Comparison of ENCODE assay signal across 11 cellular contexts in genomic region chr2:64595397-64596160, GRCh38. TPM values are rescaled to one million over a fixed set of nuclear protein-coding genes. Genes with fewer than 3 reads are reported as not detected.
DNase-seq lines count a peak whose midpoint lies in the region; ATAC-seq, FAIRE-seq and TF ChIP-seq lines count a peak whose summit lies in the region.
"Had no signal": no experiment of that assay in that cellular context is flagged by ENCODE, and none has a peak within 500 bp of the region (broad histone marks: within the 10 kb centered on the region; RNA-seq: fewer than 3 reads in every experiment).

No MANE protein-coding gene starts in this region.

- H3K27ac ChIP-seq in A549 (no peak overlapping the region), HCT116 (ENCODE audit: low read depth, low read length) (no peak overlapping the region)

- no peak for TF ChIP-seq POLR2A in A549 (IDR thresholded peaks at IDR 0.05; ENCODE audit: low read length)
- no peak for TF ChIP-seq POLR2A in HCT116 (IDR thresholded peaks at IDR 0.05; ENCODE audit: borderline replicate concordance, extremely low read depth, insufficient read depth, insufficient read length)

- H4K20me1 ChIP-seq in HCT116 (ENCODE audit: insufficient read depth): no peaks in the 10 kb centered on the region

- no peak for FAIRE-seq in A549 (lab: Jason Lieb, UNC)
- FAIRE-seq: islet of Langerhans had no signal

- DNase-seq in A549 (ENCODE audit: low read depth in 1 of 2, low spot score in 1 of 2): peak in 1 of 2 experiments; percentile 38
- DNase-seq in HCT116 (ENCODE audit: low read depth, low spot score): peak; percentile 27
- DNase-seq in inferior parietal cortex (ENCODE audit: extremely low spot score): peak; percentile 59
- DNase-seq in activated CD4-positive, alpha-beta T cell treated with anti-CD3 and anti-CD28 coated beads, Interleukin-2, amount 50 U/mL, for 1 hour: no peak
- DNase-seq: activated naive CD8-positive, alpha-beta T cell treated with anti-CD3 and anti-CD28 coated beads for 36 hours; DMS79 treated with DMSO at 0.1 percent for 48 hours had no signal

- H3K4me3 ChIP-seq in A549: no peak overlapping the region
- H3K4me3 ChIP-seq in HCT116 (replicated peaks in 1 of 2; ENCODE audit: low read depth in 1 of 2, low read length in 2 of 2): no peak overlapping the region
- no peak overlapping the region for H3K4me3 ChIP-seq in WI38 (ENCODE audit: low read depth, low read length)

- intact Hi-C loops in HCT116 (cut with micrococcal nuclease): loop anchor here (2.0 kb wide), 1 partner anchor 277 kb away; no protein-coding TSS in a partner anchor

- H3K9ac ChIP-seq in HCT116 (ENCODE audit: low read length): no peak overlapping the region

- H3K27me3 ChIP-seq in HCT116 (ENCODE audit: insufficient read depth, low read length): no peaks in the 10 kb centered on the region

- H3K4me1 ChIP-seq in A549 (peaks cover 21% of the 10 kb centered on the region; the same call in 1 of the 3 replicates), HCT116 (ENCODE audit: control insufficient read depth in 1 of 2, insufficient read depth in 2 of 2, low read length in 2 of 2) (no peaks in the 10 kb centered on the region; a peak in 1 of 4 replicates)

- H2AFZ ChIP-seq in HCT116 (ENCODE audit: low read depth, low read length, poor library complexity, severe bottlenecking): no peak overlapping the region

- no peaks in the 10 kb centered on the region for H3K79me2 ChIP-seq in HCT116 (ENCODE audit: insufficient read depth, low read length)

- H3K36me3 ChIP-seq in HCT116 (ENCODE audit: control insufficient read depth in 1 of 2, insufficient read depth in 2 of 2, low read length in 2 of 2): peaks cover 0 to 6% of the 10 kb centered on the region in 2 experiments; a peak in 2 of 4 replicates

- POLR2A ChIA-PET in A549 (lab: Yijun Ruan, JAX) (interaction anchor here (1.6 kb wide), 1 partner anchor 59 kb away, joined by 3 read pairs; the partner anchor contains the start of gene SERTAD2), HCT116 (lab: Charles Lee) (interaction anchor here (1.2 kb wide), 1 partner anchor 155 kb away, joined by 3 read pairs; no protein-coding TSS in a partner anchor)

- peak; percentile 43 to 72; a peak in 3 of 6 replicates for ATAC-seq in A549
- ATAC-seq in HCT116: peak; percentile 73
- ATAC-seq in GM21423 (IDR thresholded peaks at IDR 0.05; ENCODE audit: unreplicated experiment): no peak
- ATAC-seq in GM21515 (IDR thresholded peaks at IDR 0.05; ENCODE audit: unreplicated experiment): no peak
- no peak for ATAC-seq in GM19023 (IDR thresholded peaks at IDR 0.05; ENCODE audit: unreplicated experiment)

- H3K4me2 ChIP-seq in A549 (no peak overlapping the region), HCT116 (ENCODE audit: low read length) (no peak overlapping the region)

- H3K9me3 ChIP-seq in A549 (no peaks in the 10 kb centered on the region), HCT116 (ENCODE audit: control insufficient read depth in 1 of 2, insufficient read depth in 1 of 2, low read depth in 1 of 2, low read length in 2 of 2) (no peaks in the 10 kb centered on the region)

- H3K9me2 ChIP-seq in HCT116 (ENCODE audit: insufficient read depth): no peaks in the 10 kb centered on the region

- TF ChIP-seq EP300 in A549 (IDR thresholded peaks at IDR 0.05): no peak

- no TSS peak for BruUV-seq in HCT116 (replicated peaks; lab: Mats Ljungman, UMichigan)

- TF ChIP-seq CTCF in A549 (IDR thresholded peaks at IDR 0.05) (peak; percentile 46), HCT116 (IDR thresholded peaks at IDR 0.05 in 2 of 3, conservative IDR thresholded peaks at IDR 0.05 in 1 of 3; ENCODE audit: borderline replicate concordance in 1 of 3, insufficient read depth in 1 of 3, low read depth in 2 of 3, low read length in 2 of 3) (peak; percentile 40 to 84 (median 52)), WI38 (IDR thresholded peaks at IDR 0.05; ENCODE audit: low read depth, low read length) (peak; percentile 20; the same call in 1 of the 2 replicates)

- RAD21 ChIA-PET in HCT116 (lab: Charles Lee; ENCODE audit: low non-redundant PET in 1 of 2, low total read pairs in 2 of 2, uncharacterized antibody in 2 of 2, unreplicated experiment in 2 of 2): no interaction called here

- TF ChIP-seq RAD21 in A549 (conservative IDR thresholded peaks at IDR 0.05 in 1 of 2, IDR thresholded peaks at IDR 0.05 in 1 of 2) (peak; percentile 55 to 72), HCT116 (IDR thresholded peaks at IDR 0.05; ENCODE audit: low read depth) (peak; percentile 91)

- CTCF ChIA-PET in A549 (lab: Yijun Ruan, JAX) (interaction anchor here (0.6 to 8.0 kb wide), 19 partner anchors 8 to 309 kb away, joined by 3 to 69 read pairs (median 4); no protein-coding TSS in a partner anchor), HCT116 (lab: Charles Lee) (interaction anchor here (0.8 to 1.8 kb wide), 5 partner anchors 8 to 293 kb away, joined by 3 to 5 read pairs (median 4); no protein-coding TSS in a partner anchor)

- 51% methylated on average over 4 of the region's 4 CpGs for WGBS in A549 (ENCODE audit: missing lambda C conversion rate)

TF ChIP-seq in A549, 52 proteins besides CTCF, POLR2A, EP300 and RAD21:
- no peak for TF ChIP-seq RFX5 (IDR thresholded peaks at IDR 0.05)
- TF ChIP-seq MAX (IDR thresholded peaks at IDR 0.05): no peak
- TF ChIP-seq SMC3 (IDR thresholded peaks at IDR 0.05): peak; percentile 35; the same call in 1 of the 3 replicates
- no peak for TF ChIP-seq HES2 (IDR thresholded peaks at IDR 0.05)
- no peak for TF ChIP-seq EHF (CRISPR knock-in tag; IDR thresholded peaks at IDR 0.05)

TF ChIP-seq in HCT116, 20 proteins besides CTCF, POLR2A, EP300 and RAD21:
- TF ChIP-seq SIN3A (IDR thresholded peaks at IDR 0.05; ENCODE audit: low read depth): no peak
- no peak for TF ChIP-seq FOSL1 (IDR thresholded peaks at IDR 0.05; ENCODE audit: low read depth)
- no peak for TF ChIP-seq SRF (IDR thresholded peaks at IDR 0.05; ENCODE audit: low read depth)
- TF ChIP-seq EZH2 (IDR thresholded peaks at IDR 0.05): no peak
- TF ChIP-seq YY1 (IDR thresholded peaks at IDR 0.05; ENCODE audit: extremely low read depth, insufficient replicate concordance, low read depth, low read length): peak; percentile 16
- TF ChIP-seq REST (IDR thresholded peaks at IDR 0.05; ENCODE audit: low read depth): no peak
TF ChIP-seq in HCT116: peak in this region for 1.

RNA-seq across cellular contexts. Expression of gene SERTAD2, which starts 58.1 kb away (rescaled TPM):
- polyA plus RNA-seq in A549 (2011; rRNA removed) (11.8 and 14.0 TPM in 2 replicates), A549 (2017; fragmentation: RNase III; extraction: RNeasy Plus Mini Kit Qiagen cat#74134 plus additional on column Dnase treatment) (11.8 to 13.1 TPM (median 12.2 TPM) in 3 replicates)
- 7.3 and 9.6 TPM in 2 replicates for polyA plus RNA-seq in A549 (2012; cell fraction: cytosol; rRNA removed)
- polyA plus RNA-seq in A549 (2012; cell fraction: nucleus; rRNA removed): 4.0 and 6.0 TPM in 2 replicates
- 14.4 and 16.4 TPM in 2 replicates for polyA minus RNA-seq in A549 (2011; rRNA and poly(A)+ RNA removed)
- total RNA-seq in HCT116 (2021; ENCODE audit: unreplicated experiment): 80.1 TPM
- polyA plus RNA-seq in HCT116 (2012): 62.0 and 63.9 TPM in 2 replicates

Comparison
In these comparisons a context has a peak if more than half of its experiments do, and no peak if none do; other contexts are left out.
1. ATAC-seq: peak in A549 (2 of 2) and HCT116 (single experiment); none in GM21423 (single experiment), GM21515 (single experiment) and GM19023 (single experiment).
2. Of the 6 proteins assayed by ChIP-seq in both A549 and HCT116: peak only in A549: none; only in HCT116: none; in both: CTCF and RAD21; in neither: 4.
3. Peak in every context shown above with its lines, with median percentiles within 50 percentile points of each other: CTCF ChIP-seq.